27 cellular contexts compared by ENCODE assay signal in the genomic region with DNA sequence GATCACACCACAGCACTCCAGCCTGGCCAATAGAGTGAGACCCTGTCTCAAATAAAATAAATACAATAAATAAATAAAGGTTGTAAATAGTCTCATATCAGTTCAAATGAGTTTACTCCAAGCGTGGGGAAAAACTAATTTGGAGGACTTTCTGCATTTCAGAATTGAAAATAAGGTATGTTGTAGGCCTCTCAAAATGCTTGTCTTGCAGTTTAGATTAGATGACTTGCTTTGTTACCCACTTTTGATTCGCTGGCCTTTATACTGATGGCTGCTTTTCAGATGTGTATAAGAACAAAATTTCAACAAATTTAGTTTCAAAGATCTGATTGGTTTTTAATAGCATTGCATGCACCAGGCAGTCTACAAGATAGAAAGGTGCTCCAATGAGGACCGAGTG. TPM values are rescaled to one million over a fixed set of nuclear protein-coding genes. Genes with fewer than 3 reads are reported as not detected.
A peak's percentile ranks its signal among the peaks of the same experiment; 100 is the strongest.
DNase-seq lines count a peak whose midpoint lies in the region; ATAC-seq, FAIRE-seq and TF ChIP-seq lines count a peak whose summit lies in the region.
"Had no signal": no experiment of that assay in that cellular context is flagged by ENCODE, and none has a peak within 500 bp of the region (broad histone marks: within the 10 kb centered on the region; RNA-seq: fewer than 3 reads in every experiment).

No MANE protein-coding gene starts in this region.

- H3K9ac ChIP-seq in HepG2 (ENCODE audit: insufficient read depth, low read depth, low read length), result no peak overlapping the region
- H3K9ac ChIP-seq: SK-N-SH had no signal

- ATAC-seq in HepG2, result no peak
- ATAC-seq in right lobe of liver, result no peak
- ATAC-seq in activated T-helper 17 cell treated with anti-CD3 and anti-CD28 coated beads, Interleukin-2, amount 50 U/mL, for 72 hours (replicated peaks), result no peak
- ATAC-seq in GM18870 (IDR thresholded peaks at IDR 0.05; ENCODE audit: unreplicated experiment), result no peak
- ATAC-seq: GM23338, Panc1 had no signal

- H3K27ac Mint-ChIP-seq in activated CD4-positive, alpha-beta T cell treated with anti-CD3 and anti-CD28 coated beads, Interleukin-2, amount 10 ng/mL, durations not matched to agents 7 days and 5 days, result no peak overlapping the region
- no peak overlapping the region for H3K27ac Mint-ChIP-seq in activated T-helper 17 cell treated with anti-CD3 and anti-CD28 coated beads, Interleukin-2, amount 50 U/mL, for 72 hours
- H3K27ac Mint-ChIP-seq: GM23338 had no signal

- H3K27ac ChIP-seq in HepG2 (ENCODE audit: extremely low read length, insufficient read depth, low read length), result no peak overlapping the region
- no peak overlapping the region for H3K27ac ChIP-seq in right lobe of liver
- H3K27ac ChIP-seq: C4-2B had no signal

- no peak for FAIRE-seq in HepG2 (lab: Jason Lieb, UNC)
- FAIRE-seq: GM12892 had no signal

- H3K4me1 ChIP-seq in HepG2 (ENCODE audit: insufficient read depth, low read length) (peaks cover 23% of the 10 kb centered on the region), right lobe of liver (peaks cover 0 to 9% (median 3%) of the 10 kb centered on the region in 4 donors)

- no peak for TF ChIP-seq CTCF in HepG2 (CRISPR knock-in tag; IDR thresholded peaks at IDR 0.05)
- no peak for TF ChIP-seq CTCF in right lobe of liver (IDR thresholded peaks at IDR 0.05)

- CTCF ChIA-PET in activated CD4-positive, alpha-beta T cell treated with anti-CD3 and anti-CD28 coated beads, Interleukin-2, amount 10 ng/mL, durations not matched to agents 7 days and 5 days (lab: Charles Lee), result interaction anchor here (1.0 kb wide), 1 partner anchor 24 kb away, joined by 3 read pairs; a partner anchor contains a TSS
- CTCF ChIA-PET in HepG2 (lab: Yijun Ruan, JAX; ENCODE audit: low intra/inter-chr PET ratio, low total read pairs), result no interaction called here

- BruUV-seq in HepG2 (replicated peaks; lab: Mats Ljungman, UMichigan), result no TSS peak

- H3K4me3 ChIP-seq in HepG2 (replicated peaks in 1 of 3; ENCODE audit: insufficient read depth in 1 of 3, low read depth in 2 of 3, low read length in 3 of 3) (no peak overlapping the region), right lobe of liver (no peak overlapping the region)
- H3K4me3 ChIP-seq: HAP-1 had no signal

- H3K36me3 ChIP-seq in HepG2 (replicated peaks in 1 of 2; ENCODE audit: control insufficient read depth in 1 of 2, insufficient read depth in 2 of 2, low read length in 2 of 2) (no peaks in the 10 kb centered on the region), right lobe of liver (no peaks in the 10 kb centered on the region)
- H3K36me3 ChIP-seq: HAP-1 had no signal

- no peak for TF ChIP-seq POLR2A in HepG2 (IDR thresholded peaks at IDR 0.05; ENCODE audit: insufficient read depth in 1 of 2, low read depth in 2 of 2, low read length in 2 of 2)
- TF ChIP-seq POLR2A in right lobe of liver (IDR thresholded peaks at IDR 0.05), result no peak

- H4K20me1 ChIP-seq in HepG2 (ENCODE audit: insufficient read depth, low read length), result peaks cover 5% of the 10 kb centered on the region; the same call in 1 of the 2 replicates

- POLR2A ChIA-PET in activated CD4-positive, alpha-beta T cell treated with anti-CD3 and anti-CD28 coated beads, Interleukin-2, amount 10 ng/mL, durations not matched to agents 7 days and 5 days (lab: Charles Lee), result no interaction called here
- POLR2A ChIA-PET in HepG2 (lab: Yijun Ruan, JAX), result no interaction called here

- peaks cover 9% of the 10 kb centered on the region for H3K36me3 Mint-ChIP-seq in activated CD4-positive, alpha-beta T cell treated with anti-CD3 and anti-CD28 coated beads, Interleukin-2, amount 10 ng/mL, durations not matched to agents 7 days and 5 days (ENCODE audit: low read depth)
- H3K36me3 Mint-ChIP-seq in activated T-helper 17 cell treated with anti-CD3 and anti-CD28 coated beads, Interleukin-2, amount 50 U/mL, for 72 hours (ENCODE audit: low read depth), result no peaks in the 10 kb centered on the region
- H3K36me3 Mint-ChIP-seq: IgD-negative memory B cell had no signal

- peaks cover 10% of the 10 kb centered on the region for H3K79me2 ChIP-seq in HepG2 (ENCODE audit: insufficient read depth, low read length)

- no peak for DNase-seq in activated CD4-positive, alpha-beta T cell treated with anti-CD3 and anti-CD28 coated beads, Interleukin-2, amount 10 ng/mL, durations not matched to agents 7 days and 5 days
- no peak for DNase-seq in activated CD4-positive, alpha-beta T cell treated with anti-CD3 and anti-CD28 coated beads, Interleukin-2, amount 50 U/mL, for 1 hour
- DNase-seq in HepG2 (ENCODE audit: low spot score) (no peak), right lobe of liver (no peak), CD1c-positive myeloid dendritic cell (ENCODE audit: extremely low spot score) (no peak), glomerular visceral epithelial cell (ENCODE audit: extremely low spot score) (no peak)
- DNase-seq: 8988T; COR-L47; DMS79 treated with DMSO at 0.1 percent for 48 hours; MV-4-11; NCI-H1105 treated with DMSO at 0.1 percent for 48 hours; NCI-H2029 treated with DMSO at 0.1 percent for 48 hours; NCI-H226; NCI-H510A treated with DMSO at 0.1 percent for 48 hours; NCI-H748 treated with DMSO at 0.1 percent for 48 hours; NK-92 treated with Interleukin-12 subunit alpha and Interleukin-12 subunit beta, amount 100 ng/mL, for 24 hours; SIG-M5; SK-N-SH had no signal

- no peak overlapping the region for H3K4me2 ChIP-seq in HepG2 (ENCODE audit: low read depth, low read length)
- H3K4me2 ChIP-seq: GM23338 had no signal

- H2AFZ ChIP-seq in HepG2 (ENCODE audit: low read length), result no peak overlapping the region
- H2AFZ ChIP-seq: GM23338 had no signal

- H3K9me3 Mint-ChIP-seq in activated CD4-positive, alpha-beta T cell treated with anti-CD3 and anti-CD28 coated beads, Interleukin-2, amount 10 ng/mL, durations not matched to agents 7 days and 5 days, result peaks cover 15% of the 10 kb centered on the region
- peaks cover 1% of the 10 kb centered on the region for H3K9me3 Mint-ChIP-seq in activated T-helper 17 cell treated with anti-CD3 and anti-CD28 coated beads, Interleukin-2, amount 50 U/mL, for 72 hours

- peaks cover 34% of the 10 kb centered on the region for H3K4me1 Mint-ChIP-seq in activated CD4-positive, alpha-beta T cell treated with anti-CD3 and anti-CD28 coated beads, Interleukin-2, amount 10 ng/mL, durations not matched to agents 7 days and 5 days
- peaks cover 16% of the 10 kb centered on the region for H3K4me1 Mint-ChIP-seq in activated T-helper 17 cell treated with anti-CD3 and anti-CD28 coated beads, Interleukin-2, amount 50 U/mL, for 72 hours

- no peak for TF ChIP-seq EP300 in HepG2 (IDR thresholded peaks at IDR 0.05; ENCODE audit: low read depth in 2 of 2, low read length in 2 of 2)
- TF ChIP-seq EP300 in HepG2 (CRISPR knock-in tag; IDR thresholded peaks at IDR 0.05; ENCODE audit: borderline replicate concordance), result no peak

- intact Hi-C loops in HepG2 (cut with micrococcal nuclease; ENCODE audit: unreplicated experiment), result loop anchor here (10.0 kb wide), 1 partner anchor 648 kb away; a partner anchor contains a TSS
- intact Hi-C loops in right lobe of liver (cut with DNase I), result no loop called here

- peaks cover 0 to 4% of the 10 kb centered on the region in 2 experiments; a peak in 1 of 5 replicates for H3K27me3 ChIP-seq in HepG2 (ENCODE audit: control insufficient read depth in 1 of 2, insufficient read depth in 2 of 2, low read length in 2 of 2)
- no peaks in the 10 kb centered on the region for H3K27me3 ChIP-seq in right lobe of liver

- peaks cover 7% of the 10 kb centered on the region; the same call in 1 of the 2 replicates for H3K9me3 ChIP-seq in HepG2 (ENCODE audit: low read length)
- no peaks in the 10 kb centered on the region for H3K9me3 ChIP-seq in right lobe of liver
- H3K9me3 ChIP-seq: HAP-1, SK-N-SH had no signal

- peak overlapping the region; percentile 6 for H3K4me3 Mint-ChIP-seq in activated CD4-positive, alpha-beta T cell treated with anti-CD3 and anti-CD28 coated beads, Interleukin-2, amount 10 ng/mL, durations not matched to agents 7 days and 5 days
- H3K4me3 Mint-ChIP-seq in activated T-helper 17 cell treated with anti-CD3 and anti-CD28 coated beads, Interleukin-2, amount 50 U/mL, for 72 hours, result peak overlapping the region; percentile 92

- TF ChIP-seq RAD21 in HepG2 (CRISPR knock-in tag; IDR thresholded peaks at IDR 0.05), result no peak

- in situ Hi-C loops in HepG2 (cut with HindIII; ENCODE audit: extremely low pct_ligation_motif_present, low pct_unique_long_range_greater_than_20kb), result no loop called here

- 96% methylated on average over 3 of the region's 3 CpGs for WGBS in HepG2 (ENCODE audit: low lambda C conversion rate)
- WGBS in right lobe of liver (ENCODE audit: insufficient coverage, low coverage, low lambda C conversion rate, missing lambda C conversion rate), result 93% methylated on average over 3 of the region's 3 CpGs

- H3K27me3 Mint-ChIP-seq in activated CD4-positive, alpha-beta T cell treated with anti-CD3 and anti-CD28 coated beads, Interleukin-2, amount 10 ng/mL, durations not matched to agents 7 days and 5 days, result peaks cover 2% of the 10 kb centered on the region
- no peaks in the 10 kb centered on the region for H3K27me3 Mint-ChIP-seq in activated T-helper 17 cell treated with anti-CD3 and anti-CD28 coated beads, Interleukin-2, amount 50 U/mL, for 72 hours
- H3K27me3 Mint-ChIP-seq: IgD-negative memory B cell had no signal

RNA-seq across cellular contexts. Expression of a gene that starts 2.2 kb away (rescaled TPM):
- 1 to 10 TPM; 5.5 to 5.8 TPM for total RNA-seq in activated CD4-positive, alpha-beta T cell treated with anti-CD3 and anti-CD28 coated beads, Interleukin-2, amount 10 ng/mL, durations not matched to agents 7 days and 5 days
- total RNA-seq in HepG2 (2016; rRNA removed; fragmentation: Illumina TruSeq; extraction: Trizol), result 0.84 and 0.91 TPM in 2 replicates
- 1.9 and 2.2 TPM in 2 replicates for total RNA-seq in HepG2 (2016; cell fraction: cytosol; rRNA removed; fragmentation: Illumina TruSeq; extraction: Trizol; ENCODE audit: low read depth)
- total RNA-seq in HepG2 (2016; cell fraction: insoluble cytoplasmic fraction; rRNA removed; fragmentation: Illumina TruSeq; extraction: Trizol), result 0.40 and 0.63 TPM in 2 replicates
- total RNA-seq in HepG2 (2016; cell fraction: membrane; rRNA removed; fragmentation: Illumina TruSeq; extraction: Trizol), result 1.2 and 2.2 TPM in 2 replicates
- total RNA-seq in HepG2 (2016; cell fraction: nucleus; rRNA removed; fragmentation: Illumina TruSeq; extraction: Trizol), result 0.28 TPM in 1 of 2 replicates, not detected in the other
- polyA plus RNA-seq in HepG2 (2011; rRNA removed), result 0.21 and 0.42 TPM in 2 replicates
- 0.35 and 0.41 TPM in 2 replicates for polyA plus RNA-seq in HepG2 (2011; cell fraction: cytosol; rRNA removed)
- polyA plus RNA-seq in HepG2 (2011; cell fraction: nucleus; rRNA removed), result 0.42 and 0.68 TPM in 2 replicates
- polyA plus RNA-seq in HepG2 (2012), result 0.33 and 0.39 TPM in 2 replicates
- 2.7 and 3.1 TPM in 2 replicates for polyA plus RNA-seq in HepG2 (2016; cell fraction: cytosol; fragmentation: Illumina TruSeq; extraction: Trizol; ENCODE audit: low read depth)
- 0.92 and 1.4 TPM in 2 replicates for polyA plus RNA-seq in HepG2 (2016; cell fraction: insoluble cytoplasmic fraction; fragmentation: Illumina TruSeq; extraction: Trizol; ENCODE audit: low read depth)
- polyA plus RNA-seq in HepG2 (2016; cell fraction: membrane; fragmentation: Illumina TruSeq; extraction: Trizol; ENCODE audit: low read depth), result 2.1 and 2.6 TPM in 2 replicates
- polyA plus RNA-seq in HepG2 (2016; cell fraction: nucleus; fragmentation: Illumina TruSeq; extraction: Trizol; ENCODE audit: insufficient read depth, low read depth), result 1.1 and 1.3 TPM in 2 replicates
- 0.26 and 0.47 TPM in 2 replicates for polyA minus RNA-seq in HepG2 (2011; rRNA and poly(A)+ RNA removed; ENCODE audit: low replicate concordance)
- polyA minus RNA-seq in HepG2 (2011; cell fraction: cytosol; rRNA and poly(A)+ RNA removed), result not detected in 2 replicates
- 0.12 and 0.39 TPM in 2 replicates for polyA minus RNA-seq in HepG2 (2011; cell fraction: nucleus; rRNA and poly(A)+ RNA removed)
- 1 to 10 TPM in 5 of 6 experiments, under 1 TPM in 1; 0.68 to 2.9 (median 1.6) TPM for total RNA-seq in right lobe of liver
- 1 to 10 TPM in 1 of 2 donors, under 1 TPM in 1; 0.95 to 2.0 TPM for total RNA-seq in activated T-helper 17 cell treated with anti-CD3 and anti-CD28 coated beads, Interleukin-2, amount 50 U/mL, for 72 hours
- total RNA-seq: G401 had no signal

RNA-seq across cellular contexts. Expression of a gene that starts 23.4 kb away (rescaled TPM):
- total RNA-seq in activated CD4-positive, alpha-beta T cell treated with anti-CD3 and anti-CD28 coated beads, Interleukin-2, amount 10 ng/mL, durations not matched to agents 7 days and 5 days, result 10 to 100 TPM; 78.7 to 90.1 TPM
- total RNA-seq in HepG2 (2016; rRNA removed; fragmentation: Illumina TruSeq; extraction: Trizol) (135 and 185 TPM in 2 replicates), right lobe of liver (10 to 100 TPM; 23.5 to 50.6 (median 33.4) TPM)
- total RNA-seq in HepG2 (2016; cell fraction: cytosol; rRNA removed; fragmentation: Illumina TruSeq; extraction: Trizol; ENCODE audit: low read depth), result 53.2 and 56.2 TPM in 2 replicates
- total RNA-seq in HepG2 (2016; cell fraction: insoluble cytoplasmic fraction; rRNA removed; fragmentation: Illumina TruSeq; extraction: Trizol), result 139 and 200 TPM in 2 replicates
- total RNA-seq in HepG2 (2016; cell fraction: membrane; rRNA removed; fragmentation: Illumina TruSeq; extraction: Trizol), result 74.0 and 76.4 TPM in 2 replicates
- total RNA-seq in HepG2 (2016; cell fraction: nucleus; rRNA removed; fragmentation: Illumina TruSeq; extraction: Trizol), result 50.5 and 57.7 TPM in 2 replicates
- 67.1 and 91.4 TPM in 2 replicates for polyA plus RNA-seq in HepG2 (2011; rRNA removed)
- 51.8 and 58.2 TPM in 2 replicates for polyA plus RNA-seq in HepG2 (2011; cell fraction: cytosol; rRNA removed)
- polyA plus RNA-seq in HepG2 (2011; cell fraction: nucleus; rRNA removed), result 29.6 and 40.4 TPM in 2 replicates
- polyA plus RNA-seq in HepG2 (2012), result 91.5 and 92.8 TPM in 2 replicates
- 52.7 and 54.0 TPM in 2 replicates for polyA plus RNA-seq in HepG2 (2016; cell fraction: cytosol; fragmentation: Illumina TruSeq; extraction: Trizol; ENCODE audit: low read depth)
- polyA plus RNA-seq in HepG2 (2016; cell fraction: insoluble cytoplasmic fraction; fragmentation: Illumina TruSeq; extraction: Trizol; ENCODE audit: low read depth), result 190 and 206 TPM in 2 replicates
- polyA plus RNA-seq in HepG2 (2016; cell fraction: membrane; fragmentation: Illumina TruSeq; extraction: Trizol; ENCODE audit: low read depth), result 63.1 and 66.1 TPM in 2 replicates
- polyA plus RNA-seq in HepG2 (2016; cell fraction: nucleus; fragmentation: Illumina TruSeq; extraction: Trizol; ENCODE audit: insufficient read depth, low read depth), result 81.2 and 94.4 TPM in 2 replicates
- 14.1 and 28.5 TPM in 2 replicates for polyA minus RNA-seq in HepG2 (2011; rRNA and poly(A)+ RNA removed; ENCODE audit: low replicate concordance)
- polyA minus RNA-seq in HepG2 (2011; cell fraction: cytosol; rRNA and poly(A)+ RNA removed), result 29.1 and 30.6 TPM in 2 replicates
- polyA minus RNA-seq in HepG2 (2011; cell fraction: nucleus; rRNA and poly(A)+ RNA removed), result 48.8 and 52.1 TPM in 2 replicates
- 100 to 1,000 TPM in 1 of 2 donors, 10 to 100 TPM in 1; 66.7 to 112 TPM for total RNA-seq in activated T-helper 17 cell treated with anti-CD3 and anti-CD28 coated beads, Interleukin-2, amount 50 U/mL, for 72 hours
